In the genomic region with DNA sequence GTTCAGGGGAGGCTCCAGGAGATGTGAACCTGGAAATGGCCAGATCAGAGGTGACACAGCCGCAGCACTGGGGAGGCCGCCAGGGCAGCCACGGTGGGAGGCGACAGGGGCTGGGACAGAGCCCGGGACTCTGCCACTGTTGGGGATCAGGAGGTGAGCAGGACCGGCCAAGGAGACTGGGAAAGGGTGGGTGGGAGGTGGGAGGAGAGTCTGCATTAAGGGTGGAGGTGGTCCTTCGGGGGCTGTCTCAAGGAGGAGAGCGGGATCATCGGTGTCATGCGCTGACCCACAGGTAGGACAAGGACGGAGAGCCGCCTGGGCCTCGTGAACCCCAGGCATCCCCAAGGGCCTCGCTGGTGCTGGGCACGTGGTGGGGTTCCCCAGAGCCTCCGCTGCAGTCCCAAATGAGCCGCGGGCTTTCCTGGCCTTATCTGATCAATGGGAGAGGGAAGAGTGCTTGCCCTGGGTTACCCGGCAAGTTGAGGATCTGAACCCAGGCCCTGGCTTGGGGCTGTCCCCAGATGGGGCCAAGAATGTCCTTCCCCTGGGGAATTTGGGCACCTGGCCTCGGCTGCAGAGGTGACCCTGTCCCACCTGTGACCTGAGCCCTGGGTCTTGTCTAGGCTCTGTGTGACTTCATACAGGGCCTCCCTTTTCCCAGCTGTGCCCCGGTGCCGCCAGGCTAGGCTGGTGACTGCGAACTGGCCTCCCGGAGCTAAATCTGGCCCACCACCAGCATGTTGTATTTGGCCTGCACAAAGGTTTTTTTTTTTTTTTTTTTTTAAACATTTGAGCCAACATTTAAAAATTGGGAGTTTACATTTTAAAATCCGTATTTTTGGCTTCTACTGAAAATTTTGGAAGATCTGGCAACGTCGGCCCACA, we compare ENCODE assay signal across 23 cellular contexts. TPM values are rescaled to one million over a fixed set of nuclear protein-coding genes. Genes with fewer than 3 reads are reported as not detected.
DNase-seq lines count a peak whose midpoint lies in the region; ATAC-seq, FAIRE-seq and TF ChIP-seq lines count a peak whose summit lies in the region.
"Had no signal": no experiment of that assay in that cellular context is flagged by ENCODE, and none has a peak within 500 bp of the region (broad histone marks: within the 10 kb centered on the region; RNA-seq: fewer than 3 reads in every experiment).

No MANE protein-coding gene starts in this region.

- TF ChIP-seq CTCF in HEK293 (tag by site-specific recombination; IDR thresholded peaks at IDR 0.05) (no peak), H1 (IDR thresholded peaks at IDR 0.05; ENCODE audit: control extremely low read depth in 1 of 3, insufficient read depth in 1 of 3, low read depth in 1 of 3, low read length in 3 of 3) (no peak), suprapubic skin (IDR thresholded peaks at IDR 0.05) (no peak)

- H2BK15ac ChIP-seq in H1 (ENCODE audit: low read length) = peak overlapping the region; percentile 88; the same call in 1 of the 2 replicates

- no peaks in the 10 kb centered on the region for H4K20me1 ChIP-seq in H1 (replicated peaks in 1 of 2; ENCODE audit: control insufficient read depth in 1 of 2, insufficient read depth in 2 of 2, low read length in 2 of 2)

- no peak for FAIRE-seq in H1 (lab: Jason Lieb, UNC)
- FAIRE-seq: D721Med, G401.6 had no signal

- peak overlapping the region; percentile 83 for H2BK120ac ChIP-seq in H1 (replicated peaks; ENCODE audit: low read depth, low read length)

- H2BK12ac ChIP-seq in H1 (ENCODE audit: low read depth, low read length) = peak overlapping the region; percentile 68; the same call in 1 of the 2 replicates

- H3K79me1 ChIP-seq in H1 (ENCODE audit: low read depth, low read length) = no peaks in the 10 kb centered on the region

- peaks cover 4% of the 10 kb centered on the region; the same call in 1 of the 2 replicates for H3K23me2 ChIP-seq in H1 (ENCODE audit: low read depth, low read length)

- TF ChIP-seq EP300 in H1 (IDR thresholded peaks at IDR 0.05; ENCODE audit: borderline replicate concordance in 1 of 2, low read depth in 2 of 2, low read length in 2 of 2) (no peak), suprapubic skin (IDR thresholded peaks at IDR 0.05) (no peak)

- H3K9me3 ChIP-seq in HEK293 (ENCODE audit: control insufficient read depth, insufficient read depth, low read depth, low read length) (no peaks in the 10 kb centered on the region), H1 (ENCODE audit: insufficient read depth in 2 of 2, low read depth in 1 of 2, low read length in 1 of 2) (no peaks in the 10 kb centered on the region), suprapubic skin (no peaks in the 10 kb centered on the region)

- H2BK20ac ChIP-seq in H1 (ENCODE audit: low read length) = peak overlapping the region; percentile 95; the same call in 1 of the 2 replicates

- no peak overlapping the region; the same call in 1 of the 2 replicates for H4K8ac ChIP-seq in H1 (ENCODE audit: extremely low read depth, insufficient read depth, low read length)

- ATAC-seq in Right ventricle myocardium inferior = no peak
- ATAC-seq in left ventricle myocardium superior = no peak
- ATAC-seq: HCT116, Panc1 had no signal

- no peak overlapping the region for H3K56ac ChIP-seq in H1 (replicated peaks; ENCODE audit: insufficient read length, low read depth, low read length)

- peak overlapping the region; percentile 96 for H4K91ac ChIP-seq in H1 (replicated peaks; ENCODE audit: insufficient read length, low read length)

- no peak overlapping the region for H3K4me3 ChIP-seq in HEK293 (ENCODE audit: low read depth, low read length)
- no peak overlapping the region for H3K4me3 ChIP-seq in H1 (ENCODE audit: extremely low read depth in 1 of 4, insufficient read depth in 2 of 4, low read depth in 3 of 4, low read length in 4 of 4)
- no peak overlapping the region for H3K4me3 ChIP-seq in suprapubic skin
- H3K4me3 ChIP-seq: SK-N-MC had no signal

- no peaks in the 10 kb centered on the region for H3K4me1 ChIP-seq in HEK293 (ENCODE audit: control insufficient read depth, insufficient read depth, low read length)
- peaks cover 0 to 25% (median 18%) of the 10 kb centered on the region in 4 experiments; a peak in 6 of 7 replicates for H3K4me1 ChIP-seq in H1 (replicated peaks in 1 of 4; ENCODE audit: control insufficient read depth in 3 of 4, insufficient read depth in 4 of 4, low read length in 3 of 4)
- H3K4me1 ChIP-seq in suprapubic skin = peaks cover under 1% of the 10 kb centered on the region

- peak overlapping the region; percentile 42 for H4K5ac ChIP-seq in H1 (ENCODE audit: insufficient read length, low read depth, low read length)

- no peak overlapping the region for H3K27ac ChIP-seq in HEK293 (ENCODE audit: extremely low read depth, low read depth, low read length)
- H3K27ac ChIP-seq in H1 (ENCODE audit: low read depth, low read length) = no peak overlapping the region
- no peak overlapping the region for H3K27ac ChIP-seq in suprapubic skin
- H3K27ac ChIP-seq: HL-60, RWPE1, SK-N-MC had no signal

- no peak overlapping the region for H2AFZ ChIP-seq in H1 (ENCODE audit: low read length)

- H3K9ac ChIP-seq in H1 (replicated peaks in 1 of 4; ENCODE audit: extremely low read depth in 1 of 4, low read depth in 3 of 4, low read length in 3 of 4) = no peak overlapping the region

- DNase-seq in Right ventricle myocardium inferior (ENCODE audit: missing footprints) (peak; percentile 48), left ventricle myocardium superior (no peak), H1 (ENCODE audit: low read depth in 1 of 2, low spot score in 2 of 2) (no peak), suprapubic skin (ENCODE audit: low spot score in 2 of 2) (no peak), NAMALWA (ENCODE audit: low spot score) (no peak)
- DNase-seq in stimulated activated CD4-positive, alpha-beta T cell treated with anti-CD3 and anti-CD28 coated beads, Interleukin-1b, Interleukin-23, amount 100 ng/mL, for 48 hours = no peak
- DNase-seq: CD4-positive, alpha-beta T cell; Karpas-422; MV-4-11; NCI-H1105 treated with DMSO at 0.1 percent for 48 hours; NCI-H146; NCI-H1930; NCI-H2107; NCI-H510A; SIG-M5 had no signal

- H3K23ac ChIP-seq in H1 (ENCODE audit: insufficient read length) = no peak overlapping the region

- POLR2A ChIA-PET in HEK293 (lab: Yijun Ruan, JAX) (interaction anchor here (0.7 kb wide), 1 partner anchor 48 kb away, joined by 4 read pairs; no protein-coding TSS in a partner anchor), H1 (lab: Charles Lee; ENCODE audit: partially characterized antibody) (interaction anchor here (1.4 kb wide), 1 partner anchor 10 kb away, joined by 4 read pairs; no protein-coding TSS in a partner anchor)

- H3K4ac ChIP-seq in H1 (replicated peaks; ENCODE audit: insufficient read length, low read depth, low read length) = no peak overlapping the region

- peak overlapping the region; percentile 41 to 57; a peak in 2 of 4 replicates for H3K4me2 ChIP-seq in H1 (ENCODE audit: insufficient read depth in 1 of 2, low read depth in 2 of 2, low read length in 2 of 2)

- peak overlapping the region; percentile 66; the same call in 1 of the 2 replicates for H2BK5ac ChIP-seq in H1 (ENCODE audit: low read depth, low read length)

- no peak for TF ChIP-seq POLR2A in H1 (IDR thresholded peaks at IDR 0.05; ENCODE audit: control extremely low read depth in 1 of 2, low read depth in 2 of 2, low read length in 2 of 2)
- no peak for TF ChIP-seq POLR2A in suprapubic skin (IDR thresholded peaks at IDR 0.05)

- peak overlapping the region; percentile 48 for H3K18ac ChIP-seq in H1 (ENCODE audit: extremely low read depth, low read length)

- H2AK5ac ChIP-seq in H1 (ENCODE audit: low read depth, low read length) = 0 out of 2 replicates have a peak overlapping the region, but pooled peaks have one; percentile 65

- intact Hi-C loops in Right ventricle myocardium inferior (cut with DNase I) (no loop called here), left ventricle myocardium superior (cut with micrococcal nuclease) (no loop called here)

- H3K79me2 ChIP-seq in H1 (ENCODE audit: control insufficient read depth in 1 of 2, insufficient read depth in 2 of 2, low read length in 2 of 2) = no peaks in the 10 kb centered on the region

- H3K36me3 ChIP-seq in HEK293 (ENCODE audit: control insufficient read depth in 2 of 2, insufficient read depth in 1 of 2, low read length in 2 of 2) (no peaks in the 10 kb centered on the region), H1 (ENCODE audit: control insufficient read depth in 2 of 4, insufficient read depth in 4 of 4, low read length in 3 of 4) (no peaks in the 10 kb centered on the region), suprapubic skin (no peaks in the 10 kb centered on the region)

- H3K14ac ChIP-seq in H1 (ENCODE audit: insufficient read length) = no peak overlapping the region

- H3K27me3 ChIP-seq in H1 (replicated peaks in 1 of 4; ENCODE audit: control insufficient read depth in 3 of 4, extremely low read depth in 1 of 4, insufficient read depth in 3 of 4, low read length in 3 of 4) = peaks cover 9 to 13% (median 10%) of the 10 kb centered on the region in 4 experiments; a peak in 6 of 7 replicates
- H3K27me3 ChIP-seq in suprapubic skin = peaks cover 49% of the 10 kb centered on the region

- TF ChIP-seq RAD21 in H1 (IDR thresholded peaks at IDR 0.05 in 1 of 2, conservative IDR thresholded peaks at IDR 0.05 in 1 of 2; ENCODE audit: low read depth in 2 of 2, low read length in 2 of 2) = no peak

- CTCF ChIA-PET in HEK293 (lab: Yijun Ruan, JAX) (interaction anchor here (0.7 kb wide), 1 partner anchor 58 kb away, joined by 3 read pairs; no protein-coding TSS in a partner anchor), H1 (lab: Charles Lee; ENCODE audit: partially characterized antibody) (interaction anchor here (1.1 to 1.6 kb wide), 3 partner anchors 34 to 79 kb away, joined by 3 to 7 read pairs (median 4); no protein-coding TSS in a partner anchor)

- 90% methylated on average over 25 of the region's 27 CpGs; no CpG with 5 or more reads in 1 of the 2 experiments for WGBS in H1 (ENCODE audit: extremely low coverage in 1 of 2, insufficient coverage in 1 of 2, insufficient read length in 1 of 2, insufficient replicate concordance in 2 of 2, low coverage in 1 of 2, low lambda C conversion rate in 2 of 2, missing lambda C conversion rate in 1 of 2), 2 experiments
- 77% methylated on average over 17 of the region's 27 CpGs for WGBS in suprapubic skin

TF ChIP-seq in HEK293, 187 proteins besides CTCF, POLR2A, EP300 and RAD21 (continues in another document):
- TF ChIP-seq ZNF10 (tag by site-specific recombination; IDR thresholded peaks at IDR 0.05) = no peak

RNA-seq across cellular contexts. Expression of a gene that starts 13.2 kb away (rescaled TPM):
- total RNA-seq in Right ventricle myocardium inferior (0.68 TPM), left ventricle myocardium superior (0.79 TPM), suprapubic skin (1 to 10 TPM in 2 of 4 donors, under 1 TPM in 2; 0.68 to 2.8 (median 1.1) TPM)
- 2.1 and 3.0 TPM in 2 replicates for total RNA-seq in H1 (2021; fragmentation: NEBNext Ultra II Directional; extraction: Animal tissue kit (Norgen Biotek cat#: 25700))
- 2.9 and 3.7 TPM in 2 replicates for polyA plus RNA-seq in H1 (2011; rRNA removed)
- 2.7 TPM for polyA plus RNA-seq in H1 (2011; cell fraction: cytosol; rRNA removed)
- polyA plus RNA-seq in H1 (2011; cell fraction: nucleus; rRNA removed) = 5.0 TPM
- polyA plus RNA-seq in H1 (2012, experiment 1 of 2) = 2.0 to 3.5 TPM (median 2.7 TPM) in 4 replicates
- polyA plus RNA-seq in H1 (2012, experiment 2 of 2) = 1.5 TPM
- 1.6 TPM for polyA plus RNA-seq in H1 (2013, experiment 1 of 2)
- polyA plus RNA-seq in H1 (2013, experiment 2 of 2) = 1.8 TPM
- 1.0 and 1.7 TPM in 2 replicates for polyA minus RNA-seq in H1 (2011; rRNA and poly(A)+ RNA removed)
- polyA minus RNA-seq in H1 (2011; cell fraction: cytosol; rRNA and poly(A)+ RNA removed) = 1.4 TPM
- polyA minus RNA-seq in H1 (2011; cell fraction: nucleus; rRNA and poly(A)+ RNA removed) = 1.9 TPM
